In genomic region chr15:62957130-62957529, GRCh38 we compare ENCODE assay signal across 20 cellular contexts.
DNase-seq lines count a peak whose midpoint lies in the region; ATAC-seq, FAIRE-seq and TF ChIP-seq lines count a peak whose summit lies in the region.
"Had no signal": no experiment of that assay in that cellular context is flagged by ENCODE, and none has a peak within 500 bp of the region (broad histone marks: within the 10 kb centered on the region; RNA-seq: fewer than 3 reads in every experiment).

No MANE protein-coding gene starts in this region.

- peaks cover 15 to 26% (median 17%) of the 10 kb centered on the region in 10 experiments for H3K4me1 ChIP-seq in BLaER1 treated with 17β-estradiol and CSF1 and Interleukin-3, amounts not matched to agents 10 nM and 100 nM
- H3K4me1 ChIP-seq in endothelial cell of umbilical vein (ENCODE audit: control insufficient read depth, extremely low read depth, insufficient read depth, low read length): peaks cover 18% of the 10 kb centered on the region
- H3K4me1 ChIP-seq: left lung had no signal

- peak overlapping the region in 1 of 11 experiments; percentile 11; a peak in 1 of 22 replicates for H3K9ac ChIP-seq in BLaER1 treated with 17β-estradiol and CSF1 and Interleukin-3, amounts not matched to agents 10 nM and 100 nM
- no peak overlapping the region for H3K9ac ChIP-seq in endothelial cell of umbilical vein (replicated peaks; ENCODE audit: extremely low read depth, insufficient read depth, low read length)

- H3K9me1 ChIP-seq in endothelial cell of umbilical vein (replicated peaks; ENCODE audit: control insufficient read depth, extremely low read depth, insufficient read depth, low read length): no peaks in the 10 kb centered on the region

- peak; percentile 99 for FAIRE-seq in endothelial cell of umbilical vein (lab: Jason Lieb, UNC)

- dilution Hi-C loops in endothelial cell of umbilical vein (cut with MboI; ENCODE audit: extremely low pct_ligation_motif_present, low sequenced_read_pairs): no loop called here

- H3K4me1 Mint-ChIP-seq in osteocyte (ENCODE audit: unreplicated experiment): peaks cover 29% of the 10 kb centered on the region
- H3K4me1 Mint-ChIP-seq in activated T-helper 17 cell treated with anti-CD3 and anti-CD28 coated beads, Interleukin-2, amount 50 U/mL, for 72 hours: no peaks in the 10 kb centered on the region
- H3K4me1 Mint-ChIP-seq in immature natural killer cell: no peaks in the 10 kb centered on the region
- H3K4me1 Mint-ChIP-seq in type B pancreatic cell (ENCODE audit: unreplicated experiment): no peaks in the 10 kb centered on the region
- H3K4me1 Mint-ChIP-seq: activated naive CD8-positive, alpha-beta T cell treated with anti-CD3 and anti-CD28 coated beads for 36 hours had no signal

- H3K4me2 ChIP-seq in BLaER1 treated with 17β-estradiol and CSF1 and Interleukin-3, amounts not matched to agents 10 nM and 100 nM: peak overlapping the region; percentile 43 to 73 (median 65)
- H3K4me2 ChIP-seq in endothelial cell of umbilical vein (ENCODE audit: insufficient read depth, low read length): peak overlapping the region; percentile 3

- CTCF ChIA-PET in endothelial cell of umbilical vein (lab: Charles Lee): interaction anchor here (1.0 to 1.3 kb wide), 3 partner anchors 61 to 88 kb away, joined by 4 read pairs; partner anchors contain the start of gene TPM1

- H3K27ac ChIP-seq in BLaER1 treated with 17β-estradiol and CSF1 and Interleukin-3, amounts not matched to agents 10 nM and 100 nM: no peak overlapping the region
- peak overlapping the region; percentile 60 for H3K27ac ChIP-seq in endothelial cell of umbilical vein (ENCODE audit: insufficient read depth, low read depth, low read length)
- H3K27ac ChIP-seq: cardiac muscle cell, HL-60, left lung, ovary had no signal

- no peaks in the 10 kb centered on the region for H3K27me3 ChIP-seq in BLaER1 treated with 17β-estradiol and CSF1 and Interleukin-3, amounts not matched to agents 10 nM and 100 nM
- H3K27me3 ChIP-seq in MG63 (no peaks in the 10 kb centered on the region), endothelial cell of umbilical vein (ENCODE audit: control insufficient read depth in 2 of 2, insufficient read depth in 2 of 2, low read length in 2 of 2) (peaks cover 0 to 2% of the 10 kb centered on the region in 2 experiments)
- H3K27me3 ChIP-seq: cardiac muscle cell, ovary had no signal

- no peak overlapping the region for H2AFZ ChIP-seq in endothelial cell of umbilical vein (ENCODE audit: low read depth, low read length)

- no peak overlapping the region for H3K4me3 ChIP-seq in BLaER1 treated with 17β-estradiol and CSF1 and Interleukin-3, amounts not matched to agents 10 nM and 100 nM
- H3K4me3 ChIP-seq in MG63: no peak overlapping the region
- H3K4me3 ChIP-seq in endothelial cell of umbilical vein (replicated peaks in 1 of 3; ENCODE audit: insufficient read depth in 1 of 3, low read depth in 1 of 3, low read length in 3 of 3): no peak overlapping the region
- H3K4me3 ChIP-seq: cardiac muscle cell, left lung, ovary had no signal

- no peak overlapping the region for H3K4me3 Mint-ChIP-seq in osteocyte (ENCODE audit: unreplicated experiment)
- H3K4me3 Mint-ChIP-seq in activated T-helper 17 cell treated with anti-CD3 and anti-CD28 coated beads, Interleukin-2, amount 50 U/mL, for 72 hours: no peak overlapping the region
- H3K4me3 Mint-ChIP-seq in immature natural killer cell: no peak overlapping the region
- no peak overlapping the region for H3K4me3 Mint-ChIP-seq in type B pancreatic cell
- H3K4me3 Mint-ChIP-seq: activated CD8-positive, alpha-beta T cell treated with anti-CD3 and anti-CD28 coated beads for 36 hours; activated naive CD8-positive, alpha-beta T cell treated with anti-CD3 and anti-CD28 coated beads for 36 hours; activated T-cell treated with anti-CD3 and anti-CD28 coated beads, Interleukin-2, amount 50 U/mL, for 4 hours; WTC11 had no signal

- TF ChIP-seq POLR2A in endothelial cell of umbilical vein (IDR thresholded peaks at IDR 0.05; ENCODE audit: low read depth, low read length): no peak

- no peaks in the 10 kb centered on the region for H3K36me3 ChIP-seq in BLaER1 treated with 17β-estradiol and CSF1 and Interleukin-3, amounts not matched to agents 10 nM and 100 nM
- H3K36me3 ChIP-seq in MG63 (no peaks in the 10 kb centered on the region), endothelial cell of umbilical vein (ENCODE audit: control insufficient read depth in 2 of 2, extremely low read depth in 1 of 2, insufficient read depth in 2 of 2, low read length in 2 of 2) (no peaks in the 10 kb centered on the region)
- H3K36me3 ChIP-seq: cardiac muscle cell, left lung, ovary had no signal

- TF ChIP-seq CTCF in endothelial cell of umbilical vein (IDR thresholded peaks at IDR 0.05; ENCODE audit: extremely low read depth in 1 of 2, insufficient read depth in 1 of 2, low read depth in 1 of 2, low read length in 2 of 2): no peak
- no peak for TF ChIP-seq CTCF in osteocyte (IDR thresholded peaks at IDR 0.05)
- TF ChIP-seq CTCF in type B pancreatic cell (conservative IDR thresholded peaks at IDR 0.05): no peak

- POLR2A ChIA-PET in endothelial cell of umbilical vein (lab: Charles Lee): no interaction called here

- H3K36me3 Mint-ChIP-seq in osteocyte (ENCODE audit: unreplicated experiment) (no peaks in the 10 kb centered on the region), immature natural killer cell (no peaks in the 10 kb centered on the region), type B pancreatic cell (no peaks in the 10 kb centered on the region)
- no peaks in the 10 kb centered on the region for H3K36me3 Mint-ChIP-seq in activated T-helper 17 cell treated with anti-CD3 and anti-CD28 coated beads, Interleukin-2, amount 50 U/mL, for 72 hours (ENCODE audit: low read depth)
- H3K36me3 Mint-ChIP-seq: activated naive CD8-positive, alpha-beta T cell treated with anti-CD3 and anti-CD28 coated beads for 36 hours; WTC11 had no signal

- peaks cover 0 to 7% (median 0%) of the 10 kb centered on the region in 11 experiments; a peak in 1 of 22 replicates for H3K9me3 ChIP-seq in BLaER1 treated with 17β-estradiol and CSF1 and Interleukin-3, amounts not matched to agents 10 nM and 100 nM (replicated peaks in 1 of 11)
- no peaks in the 10 kb centered on the region for H3K9me3 ChIP-seq in MG63
- no peaks in the 10 kb centered on the region for H3K9me3 ChIP-seq in endothelial cell of umbilical vein (replicated peaks; ENCODE audit: control insufficient read depth, insufficient read depth, low read length)
- H3K9me3 ChIP-seq: left lung, ovary had no signal

- BruUV-seq in endothelial cell of umbilical vein (replicated peaks; lab: Mats Ljungman, UMichigan): TSS peak; percentile 19

- peak; percentile 83 for DNase-seq in MG63
- peak; percentile 78 for DNase-seq in endothelial cell of umbilical vein (ENCODE audit: low read depth, low spot score)
- DNase-seq in osteocyte (ENCODE audit: extremely low spot score, unreplicated experiment): no peak
- DNase-seq in immature natural killer cell: no peak
- DNase-seq in T1000 (lab: John Stamatoyannopoulos, UW): no peak
- no peak for DNase-seq in type B pancreatic cell (ENCODE audit: extremely low spot score, unreplicated experiment)
- DNase-seq: activated CD8-positive, alpha-beta T cell treated with anti-CD3 and anti-CD28 coated beads for 36 hours; activated naive CD8-positive, alpha-beta T cell treated with anti-CD3 and anti-CD28 coated beads for 36 hours; activated T-cell treated with anti-CD3 and anti-CD28 coated beads, Interleukin-2, amount 50 U/mL, for 4 hours; H7; KG1; left lung; NCI-H1417; ovary; stimulated activated CD4-positive, alpha-beta T cell treated with anti-CD3 and anti-CD28 coated beads, Interleukin-4, amount 100 ng/mL, for 1 hour had no signal

- H3K9me3 Mint-ChIP-seq in osteocyte (ENCODE audit: unreplicated experiment) (no peaks in the 10 kb centered on the region), immature natural killer cell (no peaks in the 10 kb centered on the region), type B pancreatic cell (peaks cover 5% of the 10 kb centered on the region)
- H3K9me3 Mint-ChIP-seq in activated T-helper 17 cell treated with anti-CD3 and anti-CD28 coated beads, Interleukin-2, amount 50 U/mL, for 72 hours: no peaks in the 10 kb centered on the region
- H3K9me3 Mint-ChIP-seq: activated CD8-positive, alpha-beta T cell treated with anti-CD3 and anti-CD28 coated beads for 36 hours; activated naive CD8-positive, alpha-beta T cell treated with anti-CD3 and anti-CD28 coated beads for 36 hours; activated T-cell treated with anti-CD3 and anti-CD28 coated beads, Interleukin-2, amount 50 U/mL, for 4 hours had no signal

- peak overlapping the region; percentile 56 for H3K27ac Mint-ChIP-seq in osteocyte (ENCODE audit: unreplicated experiment)
- no peak overlapping the region for H3K27ac Mint-ChIP-seq in activated T-helper 17 cell treated with anti-CD3 and anti-CD28 coated beads, Interleukin-2, amount 50 U/mL, for 72 hours
- no peak overlapping the region for H3K27ac Mint-ChIP-seq in immature natural killer cell
- no peak overlapping the region for H3K27ac Mint-ChIP-seq in type B pancreatic cell
- H3K27ac Mint-ChIP-seq: activated CD8-positive, alpha-beta T cell treated with anti-CD3 and anti-CD28 coated beads for 36 hours; activated naive CD8-positive, alpha-beta T cell treated with anti-CD3 and anti-CD28 coated beads for 36 hours; WTC11 had no signal

- ATAC-seq in activated T-helper 17 cell treated with anti-CD3 and anti-CD28 coated beads, Interleukin-2, amount 50 U/mL, for 72 hours (replicated peaks): no peak
- ATAC-seq: activated CD8-positive, alpha-beta T cell treated with anti-CD3 and anti-CD28 coated beads for 36 hours; activated T-cell treated with anti-CD3 and anti-CD28 coated beads, Interleukin-2, amount 50 U/mL, for 4 hours; left lung; WTC11 had no signal

- intact Hi-C loops in endothelial cell of umbilical vein (cut with micrococcal nuclease): loop anchor here (1.0 to 5.0 kb wide), 4 partner anchors 29 to 85 kb away; partner anchors contain the start of gene TPM1

- H3K27me3 Mint-ChIP-seq in osteocyte (ENCODE audit: unreplicated experiment) (no peaks in the 10 kb centered on the region), immature natural killer cell (ENCODE audit: low read depth in 3 of 3) (peaks cover 5 to 10% (median 6%) of the 10 kb centered on the region in 3 donors), type B pancreatic cell (no peaks in the 10 kb centered on the region)
- H3K27me3 Mint-ChIP-seq in activated T-helper 17 cell treated with anti-CD3 and anti-CD28 coated beads, Interleukin-2, amount 50 U/mL, for 72 hours: peaks cover 23% of the 10 kb centered on the region

- no peaks in the 10 kb centered on the region for H3K79me2 ChIP-seq in endothelial cell of umbilical vein (ENCODE audit: control insufficient read depth, insufficient read depth, low read length)

- H4K20me1 ChIP-seq in BLaER1 treated with 17β-estradiol and CSF1 and Interleukin-3, amounts not matched to agents 10 nM and 100 nM: no peaks in the 10 kb centered on the region
- H4K20me1 ChIP-seq in endothelial cell of umbilical vein (replicated peaks; ENCODE audit: control insufficient read depth, extremely low read depth, insufficient read depth, low read length): no peaks in the 10 kb centered on the region

TF ChIP-seq in endothelial cell of umbilical vein, 7 proteins besides CTCF, POLR2A, EP300 and RAD21 (continues in another document):
- TF ChIP-seq FOS (IDR thresholded peaks at IDR 0.05; ENCODE audit: borderline replicate concordance, insufficient read depth, low read length) (peak; percentile 77), GATA2 (IDR thresholded peaks at IDR 0.05; ENCODE audit: insufficient read depth, insufficient read length, low read depth, low read length) (no peak)

Comparison
In these comparisons a context has a peak if more than half of its experiments do, and no peak if none do; other contexts are left out.
1. DNase-seq: peak in MG63 (single experiment) and endothelial cell of umbilical vein (single experiment); none in osteocyte (single experiment), immature natural killer cell (0 of 3), T1000 (single experiment) and type B pancreatic cell (single experiment).